17 cellular contexts compared by ENCODE assay signal in the genomic region with DNA sequence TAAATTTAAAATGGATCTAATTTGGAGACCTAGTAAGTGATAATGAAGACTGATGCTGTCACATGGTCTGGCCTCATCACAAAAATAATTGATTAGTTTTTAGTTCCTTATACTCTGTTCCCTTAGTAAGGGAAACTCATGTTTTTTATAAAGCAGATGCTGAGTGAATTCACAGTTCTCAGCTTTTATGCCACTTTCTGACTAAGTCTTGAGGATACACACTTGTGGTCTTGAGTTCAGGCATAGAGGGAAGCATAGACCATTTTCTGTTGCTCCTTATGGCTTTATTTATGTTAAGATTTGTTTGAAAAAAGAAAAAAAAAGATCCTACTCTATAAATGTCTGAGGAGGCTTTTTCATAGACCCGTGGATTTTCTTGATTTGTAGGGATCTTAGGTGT.
DNase-seq lines count a peak whose midpoint lies in the region; ATAC-seq and TF ChIP-seq lines count a peak whose summit lies in the region.
"Had no signal": no experiment of that assay in that cellular context is flagged by ENCODE, and none has a peak within 500 bp of the region (broad histone marks: within the 10 kb centered on the region; RNA-seq: fewer than 3 reads in every experiment).

No MANE protein-coding gene starts in this region.

- no peak overlapping the region for H3K4me3 ChIP-seq in CD4-positive, alpha-beta memory T cell (ENCODE audit: low read length in 2 of 2)
- H3K4me3 ChIP-seq in Karpas-422 (ENCODE audit: low read length) (no peak overlapping the region), dorsolateral prefrontal cortex (no peak overlapping the region), smooth muscle cell (no peak overlapping the region)
- H3K4me3 ChIP-seq: GM23338, heart right ventricle, right atrium auricular region had no signal

- no peaks in the 10 kb centered on the region for H3F3A ChIP-seq in smooth muscle cell (ENCODE audit: low read depth)

- peaks cover 28 to 31% of the 10 kb centered on the region in 2 donors for H3K36me3 Mint-ChIP-seq in CD4-positive, alpha-beta memory T cell

- POLR2A ChIA-PET in CD4-positive, alpha-beta memory T cell (lab: Charles Lee; ENCODE audit: partially characterized antibody) = no interaction called here

- no peak overlapping the region for H3K9ac ChIP-seq in Karpas-422 (ENCODE audit: low read length)
- no peak overlapping the region for H3K9ac ChIP-seq in smooth muscle cell (ENCODE audit: low read depth)

- peaks cover 0 to 2% (median 0%) of the 10 kb centered on the region in 8 donors for H3K9me3 Mint-ChIP-seq in CD4-positive, alpha-beta memory T cell
- H3K9me3 Mint-ChIP-seq: activated CD4-positive, alpha-beta memory T cell treated with anti-CD3 and anti-CD28 coated beads, Interleukin-2, amount 10 ng/mL, durations not matched to agents 7 days and 5 days; activated T-helper 2 cell treated with anti-CD3 and anti-CD28 coated beads, Interferon-gamma antibody, Interleukin-2, Interleukin-4, amounts not matched to agents 10 μg/mL and 5 μg/mL and 100 μg/mL, durations not matched to agents 14 hours and 24 hours and 36 hours; GM23338; immature natural killer cell had no signal

- H3K9me3 ChIP-seq in CD4-positive, alpha-beta memory T cell (ENCODE audit: control insufficient read depth in 1 of 2, low read length in 2 of 2) = no peaks in the 10 kb centered on the region
- H3K9me3 ChIP-seq in Karpas-422 (ENCODE audit: low read length) (no peaks in the 10 kb centered on the region), smooth muscle cell (replicated peaks; ENCODE audit: low read depth) (no peaks in the 10 kb centered on the region)
- H3K9me3 ChIP-seq: heart right ventricle, right atrium auricular region had no signal

- H3K27ac ChIP-seq in CD4-positive, alpha-beta memory T cell (ENCODE audit: low read depth, low read length) = no peak overlapping the region
- H3K27ac ChIP-seq in Karpas-422 (ENCODE audit: low read length) (no peak overlapping the region), dorsolateral prefrontal cortex (peak overlapping the region in 50 of 59 donors; percentile 1 to 91 (median 52)), smooth muscle cell (ENCODE audit: low read depth) (peak overlapping the region; percentile 13)
- H3K27ac ChIP-seq: right atrium auricular region had no signal

- no peaks in the 10 kb centered on the region for H3K27me3 ChIP-seq in CD4-positive, alpha-beta memory T cell (ENCODE audit: insufficient read depth, low read length)
- H3K27me3 ChIP-seq in Karpas-422 (ENCODE audit: low read length) (no peaks in the 10 kb centered on the region), dorsolateral prefrontal cortex (no peaks in the 10 kb centered on the region), smooth muscle cell (ENCODE audit: low read depth) (no peaks in the 10 kb centered on the region)
- H3K27me3 ChIP-seq: heart right ventricle, right atrium auricular region had no signal

- no peak for DNase-seq in CD4-positive, alpha-beta memory T cell
- peak; percentile 11 for DNase-seq in Karpas-422
- DNase-seq in dorsolateral prefrontal cortex = no peak
- DNase-seq in smooth muscle cell (lab: John Stamatoyannopoulos, UW; ENCODE audit: unreplicated experiment) = no peak
- no peak for DNase-seq in SHP77 treated with DMSO at 0.1 percent for 48 hours (lab: John Stamatoyannopoulos, UW)
- no peak for DNase-seq in cerebellar nuclear complex (lab: John Stamatoyannopoulos, UW)
- DNase-seq: activated CD4-positive, alpha-beta memory T cell treated with anti-CD3 and anti-CD28 coated beads, Interleukin-2, amount 10 ng/mL, durations not matched to agents 7 days and 5 days; aorta; heart right ventricle; immature natural killer cell; NCI-H1105 treated with DMSO at 0.1 percent for 48 hours; NCI-H524; occipital lobe had no signal

- peaks cover 34% of the 10 kb centered on the region for H3K4me1 ChIP-seq in CD4-positive, alpha-beta memory T cell (ENCODE audit: insufficient read depth, low read length)
- H3K4me1 ChIP-seq in Karpas-422 (ENCODE audit: low read length) (no peaks in the 10 kb centered on the region), smooth muscle cell (ENCODE audit: low read depth) (peaks cover under 1% of the 10 kb centered on the region)

- H3K4me1 Mint-ChIP-seq in CD4-positive, alpha-beta memory T cell = peaks cover 55 to 90% (median 68%) of the 10 kb centered on the region in 4 donors

- CTCF ChIA-PET in CD4-positive, alpha-beta memory T cell (lab: Charles Lee; ENCODE audit: partially characterized antibody) = no interaction called here

- H3K4me2 ChIP-seq in Karpas-422 (ENCODE audit: low read depth, low read length, poor library complexity, severe bottlenecking) (no peak overlapping the region), smooth muscle cell (no peak overlapping the region)
- H3K4me2 ChIP-seq: GM23338 had no signal

- intact Hi-C loops in CD4-positive, alpha-beta memory T cell (cut with micrococcal nuclease) = no loop called here
- intact Hi-C loops in dorsolateral prefrontal cortex (cut with DNase I) = no loop called here

- peak overlapping the region in 1 of 8 donors; percentile 2 for H3K4me3 Mint-ChIP-seq in CD4-positive, alpha-beta memory T cell
- H3K4me3 Mint-ChIP-seq: activated CD4-positive, alpha-beta memory T cell treated with anti-CD3 and anti-CD28 coated beads, Interleukin-2, amount 10 ng/mL, durations not matched to agents 7 days and 5 days; GM23338; immature natural killer cell had no signal

- ATAC-seq in HG03439 (IDR thresholded peaks at IDR 0.05; ENCODE audit: unreplicated experiment) = no peak
- ATAC-seq: GM23338, heart right ventricle had no signal

- H3K79me2 ChIP-seq in Karpas-422 (ENCODE audit: low read length) (no peaks in the 10 kb centered on the region), smooth muscle cell (ENCODE audit: low read depth) (peaks cover 98% of the 10 kb centered on the region)

- H3K27me3 Mint-ChIP-seq in CD4-positive, alpha-beta memory T cell = no peaks in the 10 kb centered on the region
- H3K27me3 Mint-ChIP-seq: activated CD4-positive, alpha-beta memory T cell treated with anti-CD3 and anti-CD28 coated beads, Interleukin-2, amount 10 ng/mL, durations not matched to agents 7 days and 5 days had no signal

- H4K20me1 ChIP-seq in Karpas-422 (ENCODE audit: insufficient read depth, low read depth, low read length) (no peaks in the 10 kb centered on the region), smooth muscle cell (ENCODE audit: low read depth) (peaks cover 97% of the 10 kb centered on the region)

- H3K27ac Mint-ChIP-seq in CD4-positive, alpha-beta memory T cell = peak overlapping the region in 5 of 7 donors; percentile 22 to 73 (median 65)
- H3K27ac Mint-ChIP-seq: activated CD4-positive, alpha-beta memory T cell treated with anti-CD3 and anti-CD28 coated beads, Interleukin-2, amount 10 ng/mL, durations not matched to agents 7 days and 5 days; activated T-helper 2 cell treated with anti-CD3 and anti-CD28 coated beads, Interferon-gamma antibody, Interleukin-2, Interleukin-4, amounts not matched to agents 10 μg/mL and 5 μg/mL and 100 μg/mL, durations not matched to agents 14 hours and 24 hours and 36 hours; GM23338; immature natural killer cell had no signal

- 75% methylated on average over 1 of the region's 1 CpG for WGBS in smooth muscle cell (ENCODE audit: low lambda C conversion rate)

- no peaks in the 10 kb centered on the region for H3K9me2 ChIP-seq in Karpas-422 (replicated peaks; ENCODE audit: insufficient read depth, low read length)

- no peaks in the 10 kb centered on the region for H3K36me3 ChIP-seq in CD4-positive, alpha-beta memory T cell (ENCODE audit: insufficient read depth, low read length)
- H3K36me3 ChIP-seq in Karpas-422 (ENCODE audit: insufficient read depth, low read length) = no peaks in the 10 kb centered on the region
- no peaks in the 10 kb centered on the region for H3K36me3 ChIP-seq in smooth muscle cell (ENCODE audit: low read depth)
- H3K36me3 ChIP-seq: right atrium auricular region had no signal

- H2AFZ ChIP-seq in Karpas-422 (ENCODE audit: low read length) (no peak overlapping the region), smooth muscle cell (ENCODE audit: low read depth) (no peak overlapping the region)
- H2AFZ ChIP-seq: GM23338 had no signal

- TF ChIP-seq CTCF in dorsolateral prefrontal cortex (IDR thresholded peaks at IDR 0.05 in 54 of 56, conservative IDR thresholded peaks at IDR 0.05 in 2 of 56; ENCODE audit: low read depth in 1 of 56, partially characterized antibody in 56 of 56) (no peak), smooth muscle cell (IDR thresholded peaks at IDR 0.05; ENCODE audit: borderline replicate concordance, insufficient read depth, poor library complexity, severe bottlenecking) (no peak)

Comparison
In these comparisons a context has a peak if more than half of its experiments do, and no peak if none do; other contexts are left out.
1. H3K27ac ChIP-seq: peak in dorsolateral prefrontal cortex (50 of 59) and smooth muscle cell (single experiment); none in CD4-positive, alpha-beta memory T cell (single experiment) and Karpas-422 (single experiment).